Comparison of ENCODE assay signal across 3 cellular contexts in genomic region chr12:121596526-121596925, GRCh38.
"Had no signal": no experiment of that assay in that cellular context is flagged by ENCODE, and none has a peak within 500 bp of the region (broad histone marks: within the 10 kb centered on the region; RNA-seq: fewer than 3 reads in every experiment).

No MANE protein-coding gene starts in this region.

- H3K4me3 ChIP-seq: GM12878 had no signal

- DNase-seq: GDM1, GF-D8 had no signal
